Comparison of ENCODE assay signal across 10 cellular contexts in the genomic region with DNA sequence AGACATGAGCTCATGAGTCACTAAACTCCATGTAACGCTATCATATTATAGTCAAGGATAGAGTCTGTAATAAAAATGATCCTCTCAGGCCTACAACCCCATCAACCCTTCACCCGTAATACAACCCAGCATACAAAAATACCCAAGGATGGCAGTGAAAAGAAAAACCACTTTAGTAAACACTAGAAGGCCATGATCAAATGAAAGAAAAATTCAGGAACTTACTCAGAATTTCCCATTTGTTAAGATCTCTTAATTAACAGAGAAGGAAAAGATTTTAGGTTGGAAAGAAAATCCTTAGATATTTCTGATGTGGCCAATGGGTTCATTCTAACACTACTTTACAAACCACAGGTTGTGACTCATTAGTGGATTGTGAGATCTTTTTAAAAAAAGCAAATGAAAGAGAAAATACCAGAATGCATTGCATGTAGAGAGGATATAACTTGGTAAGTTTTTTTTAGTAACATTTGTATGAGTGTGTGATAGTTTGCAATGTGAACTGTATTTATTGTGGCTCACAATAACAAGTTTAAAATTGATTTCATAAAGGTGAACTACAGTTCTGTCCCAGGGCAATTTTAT. TPM values are rescaled to one million over a fixed set of nuclear protein-coding genes. Genes with fewer than 3 reads are reported as not detected.
DNase-seq lines count a peak whose midpoint lies in the region; ATAC-seq lines count a peak whose summit lies in the region.
"Had no signal": no experiment of that assay in that cellular context is flagged by ENCODE, and none has a peak within 500 bp of the region (broad histone marks: within the 10 kb centered on the region; RNA-seq: fewer than 3 reads in every experiment).

No MANE protein-coding gene starts in this region.

- H3K36me3 Mint-ChIP-seq in activated T-helper 17 cell treated with anti-CD3 and anti-CD28 coated beads, Interleukin-2, amount 50 U/mL, for 72 hours (ENCODE audit: low read depth): no peaks in the 10 kb centered on the region

- H3K27ac Mint-ChIP-seq in activated T-helper 17 cell treated with anti-CD3 and anti-CD28 coated beads, Interleukin-2, amount 50 U/mL, for 72 hours: peak overlapping the region; percentile 71

- no peaks in the 10 kb centered on the region for H3K27me3 Mint-ChIP-seq in activated T-helper 17 cell treated with anti-CD3 and anti-CD28 coated beads, Interleukin-2, amount 50 U/mL, for 72 hours

- peaks cover 19% of the 10 kb centered on the region for H3K4me1 Mint-ChIP-seq in activated T-helper 17 cell treated with anti-CD3 and anti-CD28 coated beads, Interleukin-2, amount 50 U/mL, for 72 hours

- DNase-seq in AG08395 (ENCODE audit: low spot score) (peak; percentile 64), COLO829 (ENCODE audit: low spot score) (no peak), left lobe of liver (ENCODE audit: low spot score) (no peak), NCI-H69 (lab: John Stamatoyannopoulos, UW) (no peak)
- DNase-seq in stimulated activated naive CD4-positive, alpha-beta T cell (lab: John Stamatoyannopoulos, UW): no peak
- DNase-seq: sigmoid colon had no signal

- ATAC-seq in GM19023 (IDR thresholded peaks at IDR 0.05; ENCODE audit: unreplicated experiment) (peak; percentile 49), HG03108 (IDR thresholded peaks at IDR 0.05; ENCODE audit: unreplicated experiment) (peak; percentile 45), left lobe of liver (no peak)
- peak; percentile 91 for ATAC-seq in activated T-helper 17 cell treated with anti-CD3 and anti-CD28 coated beads, Interleukin-2, amount 50 U/mL, for 72 hours (replicated peaks)
- ATAC-seq: Panc1 had no signal

- H3K9me3 Mint-ChIP-seq in activated T-helper 17 cell treated with anti-CD3 and anti-CD28 coated beads, Interleukin-2, amount 50 U/mL, for 72 hours: no peaks in the 10 kb centered on the region

- peak overlapping the region; percentile 56 for H3K4me3 Mint-ChIP-seq in activated T-helper 17 cell treated with anti-CD3 and anti-CD28 coated beads, Interleukin-2, amount 50 U/mL, for 72 hours

RNA-seq across cellular contexts. Expression of gene UBE2J1, which starts 8.0 kb away (rescaled TPM):
- 10 to 100 TPM; 18.1 to 25.4 TPM for total RNA-seq in activated T-helper 17 cell treated with anti-CD3 and anti-CD28 coated beads, Interleukin-2, amount 50 U/mL, for 72 hours
- total RNA-seq in left lobe of liver: 16.0 TPM

RNA-seq across cellular contexts. Expression of gene GABRR2, which starts 45.4 kb away (rescaled TPM):
- under 1 TPM; 0.64 to 0.71 TPM for total RNA-seq in activated T-helper 17 cell treated with anti-CD3 and anti-CD28 coated beads, Interleukin-2, amount 50 U/mL, for 72 hours
- 0.58 TPM for total RNA-seq in left lobe of liver

RNA-seq across cellular contexts. Expression of gene RRAGD, which starts 51.6 kb away (rescaled TPM):
- 10 to 100 TPM in 1 of 2 donors, 1 to 10 TPM in 1; 8.8 to 22.3 TPM for total RNA-seq in activated T-helper 17 cell treated with anti-CD3 and anti-CD28 coated beads, Interleukin-2, amount 50 U/mL, for 72 hours
- total RNA-seq in left lobe of liver: 7.9 TPM
